Comparison of ENCODE assay signal across 8 cellular contexts in genomic region chr11:62830904-62831519, GRCh38. TPM values are rescaled to one million over a fixed set of nuclear protein-coding genes. Genes with fewer than 3 reads are reported as not detected.
DNase-seq lines count a peak whose midpoint lies in the region; ATAC-seq and TF ChIP-seq lines count a peak whose summit lies in the region.

No MANE protein-coding gene starts in this region.

- ATAC-seq in Panc1 (no peak), HG03521 (IDR thresholded peaks at IDR 0.05; ENCODE audit: unreplicated experiment) (no peak)

- H3K9me3 Mint-ChIP-seq in activated naive CD4-positive, alpha-beta T cell treated with anti-CD3 and anti-CD28 coated beads for 36 hours = no peaks in the 10 kb centered on the region

- H4K20me1 ChIP-seq in osteoblast (ENCODE audit: insufficient read depth, low read length) = peaks cover 28% of the 10 kb centered on the region

- H3K27ac ChIP-seq in Panc1 (ENCODE audit: low read length) (peak overlapping the region; percentile 91; the same call in 1 of the 2 replicates), epithelial cell of prostate (peak overlapping the region; percentile 83), osteoblast (ENCODE audit: low read depth, low read length) (peak overlapping the region; percentile 97)

- intact Hi-C loops in activated naive CD4-positive, alpha-beta T cell treated with anti-CD3 and anti-CD28 coated beads for 36 hours (cut with micrococcal nuclease) = loop anchor here (1.0 kb wide), 4 partner anchors 8 to 104 kb away; partner anchors contain the start of genes HNRNPUL2, TMEM179B, TMEM223 and WDR74
- intact Hi-C loops in Panc1 (cut with micrococcal nuclease; ENCODE audit: unreplicated experiment) = no loop called here

- in situ Hi-C loops in Panc1 (cut with HindIII; ENCODE audit: low pct_unique_long_range_greater_than_20kb, low sequenced_read_pairs) = no loop called here

- H3K36me3 ChIP-seq in Panc1 (ENCODE audit: control insufficient read depth, insufficient read depth, low read length) (peaks cover 6% of the 10 kb centered on the region), osteoblast (ENCODE audit: insufficient read depth, low read length) (peaks cover 57% of the 10 kb centered on the region)

- H3K27me3 Mint-ChIP-seq in activated naive CD4-positive, alpha-beta T cell treated with anti-CD3 and anti-CD28 coated beads for 36 hours (ENCODE audit: low read depth) = no peaks in the 10 kb centered on the region

- H3K4me1 ChIP-seq in Panc1 (ENCODE audit: control insufficient read depth, insufficient read depth, low read length) (peaks cover 18% of the 10 kb centered on the region), osteoblast (ENCODE audit: insufficient read depth, low read length) (peaks cover 14% of the 10 kb centered on the region)

- H3K27me3 ChIP-seq in Panc1 (ENCODE audit: control insufficient read depth, insufficient read depth, low read length) = no peaks in the 10 kb centered on the region
- H3K27me3 ChIP-seq in osteoblast (ENCODE audit: insufficient read depth, low read length) = no peaks in the 10 kb centered on the region

- peak overlapping the region; percentile 70 for H2AFZ ChIP-seq in osteoblast (ENCODE audit: low read length)

- CTCF ChIA-PET in activated naive CD4-positive, alpha-beta T cell treated with anti-CD3 and anti-CD28 coated beads for 36 hours (lab: Charles Lee) = interaction anchor here (0.6 to 1.8 kb wide), 3 partner anchors 37 to 45 kb away, joined by 3 to 12 read pairs (median 5); no protein-coding TSS in a partner anchor
- CTCF ChIA-PET in Panc1 (lab: Charles Lee) = no interaction called here

- H3K4me2 ChIP-seq in osteoblast (ENCODE audit: insufficient read depth, low read length) = peak overlapping the region; percentile 97

- peaks cover 40% of the 10 kb centered on the region for H3K4me1 Mint-ChIP-seq in activated naive CD4-positive, alpha-beta T cell treated with anti-CD3 and anti-CD28 coated beads for 36 hours (ENCODE audit: low read depth)

- no peak for TF ChIP-seq CTCF in Panc1 (IDR thresholded peaks at IDR 0.05)
- no peak for TF ChIP-seq CTCF in osteoblast (IDR thresholded peaks at IDR 0.05; ENCODE audit: extremely low read depth, low read depth, low read length)

- peak overlapping the region; percentile 99 for H3K4me3 Mint-ChIP-seq in activated naive CD4-positive, alpha-beta T cell treated with anti-CD3 and anti-CD28 coated beads for 36 hours

- BruUV-seq in Panc1 (replicated peaks; lab: Mats Ljungman, UMichigan) = no TSS peak

- peaks cover 19% of the 10 kb centered on the region for H3K36me3 Mint-ChIP-seq in activated naive CD4-positive, alpha-beta T cell treated with anti-CD3 and anti-CD28 coated beads for 36 hours (ENCODE audit: low read depth)

- POLR2A ChIA-PET in Panc1 (lab: Charles Lee) = interaction anchor here (0.6 to 2.1 kb wide), 3 partner anchors 8 to 43 kb away, joined by 3 to 9 read pairs (median 8); no protein-coding TSS in a partner anchor

- H3K27ac Mint-ChIP-seq in activated naive CD4-positive, alpha-beta T cell treated with anti-CD3 and anti-CD28 coated beads for 36 hours = peak overlapping the region; percentile 100

- H3K4me3 ChIP-seq in Panc1 (ENCODE audit: low read depth in 2 of 2, low read length in 2 of 2) (peak overlapping the region; percentile 89 to 95), osteoblast (ENCODE audit: insufficient read depth, low read length) (peak overlapping the region; percentile 99)

- H3K79me2 ChIP-seq in osteoblast (ENCODE audit: insufficient read depth, low read length) = peaks cover 81% of the 10 kb centered on the region

- H3K9me3 ChIP-seq in Panc1 (ENCODE audit: control insufficient read depth, insufficient read depth, low read depth, low read length) (no peaks in the 10 kb centered on the region), osteoblast (ENCODE audit: low read depth, low read length) (no peaks in the 10 kb centered on the region)

- DNase-seq in activated naive CD4-positive, alpha-beta T cell treated with anti-CD3 and anti-CD28 coated beads for 36 hours = peak; percentile 23
- DNase-seq in activated naive CD4-positive, alpha-beta T cell treated with anti-CD3 and anti-CD28 coated beads, Interleukin-2, amount 50 U/mL, for 16 hours = no peak
- DNase-seq in Panc1 (ENCODE audit: low read depth, low spot score) (no peak), epithelial cell of prostate (ENCODE audit: low read depth, low spot score) (no peak), osteoblast (ENCODE audit: insufficient read length, low spot score, missing footprints) (peak; percentile 29), DMS153 treated with DMSO at 0.1 percent for 48 hours (lab: John Stamatoyannopoulos, UW; ENCODE audit: unreplicated experiment) (no peak), HT-29 (ENCODE audit: low spot score) (no peak)

RNA-seq across cellular contexts. Expression of gene STX5, which starts 0.8 kb away (rescaled TPM):
- total RNA-seq in activated naive CD4-positive, alpha-beta T cell treated with anti-CD3 and anti-CD28 coated beads for 36 hours = 10 to 100 TPM; 22.7 to 23.0 TPM
- total RNA-seq in Panc1 (2021; ENCODE audit: unreplicated experiment) (31.4 TPM), osteoblast (35.8 and 40.7 TPM in 2 replicates)
- polyA plus RNA-seq in Panc1 (2012; ENCODE audit: insufficient read length) = 41.2 TPM
- 64.6 and 80.6 TPM in 2 replicates for total RNA-seq in HT-29 (2014; rRNA removed; shearing (Covaris generic))

RNA-seq across cellular contexts. Expression of gene TEX54, which starts 1.6 kb away (rescaled TPM):
- not detected for total RNA-seq in activated naive CD4-positive, alpha-beta T cell treated with anti-CD3 and anti-CD28 coated beads for 36 hours
- not detected for total RNA-seq in Panc1 (2021; ENCODE audit: unreplicated experiment)
- not detected for polyA plus RNA-seq in Panc1 (2012; ENCODE audit: insufficient read length)
- total RNA-seq in osteoblast = not detected in 2 replicates
- total RNA-seq in HT-29 (2014; rRNA removed; shearing (Covaris generic)) = 0.61 TPM in 1 of 2 replicates, not detected in the other

RNA-seq across cellular contexts. Expression of gene WDR74, which starts 8.4 kb away (rescaled TPM):
- total RNA-seq in activated naive CD4-positive, alpha-beta T cell treated with anti-CD3 and anti-CD28 coated beads for 36 hours = 10 to 100 TPM; 74.4 to 78.7 TPM
- 62.9 TPM for total RNA-seq in Panc1 (2021; ENCODE audit: unreplicated experiment)
- 70.2 TPM for polyA plus RNA-seq in Panc1 (2012; ENCODE audit: insufficient read length)
- 31.2 and 34.0 TPM in 2 replicates for total RNA-seq in osteoblast
- total RNA-seq in HT-29 (2014; rRNA removed; shearing (Covaris generic)) = 183 and 191 TPM in 2 replicates

RNA-seq across cellular contexts. Expression of gene NXF1, which starts 25.8 kb away (rescaled TPM):
- 10 to 100 TPM; 44.6 to 46.0 TPM for total RNA-seq in activated naive CD4-positive, alpha-beta T cell treated with anti-CD3 and anti-CD28 coated beads for 36 hours
- 56.7 TPM for total RNA-seq in Panc1 (2021; ENCODE audit: unreplicated experiment)
- polyA plus RNA-seq in Panc1 (2012; ENCODE audit: insufficient read length) = 44.9 TPM
- total RNA-seq in osteoblast = 25.6 and 31.1 TPM in 2 replicates
- total RNA-seq in HT-29 (2014; rRNA removed; shearing (Covaris generic)) = 24.4 and 31.7 TPM in 2 replicates

RNA-seq across cellular contexts. Expression of gene TMEM223, which starts 39.2 kb away (rescaled TPM):
- total RNA-seq in activated naive CD4-positive, alpha-beta T cell treated with anti-CD3 and anti-CD28 coated beads for 36 hours = 1 to 10 TPM; 7.0 to 7.7 TPM
- total RNA-seq in Panc1 (2021; ENCODE audit: unreplicated experiment) (20.1 TPM), osteoblast (9.0 and 11.5 TPM in 2 replicates)
- polyA plus RNA-seq in Panc1 (2012; ENCODE audit: insufficient read length) = 25.2 TPM
- total RNA-seq in HT-29 (2014; rRNA removed; shearing (Covaris generic)) = 77.3 and 79.3 TPM in 2 replicates

Comparison
In these comparisons a context has a peak if more than half of its experiments do, and no peak if none do; other contexts are left out.
1. DNase-seq: peak in activated naive CD4-positive, alpha-beta T cell treated with anti-CD3 and anti-CD28 coated beads for 36 hours (single experiment) and osteoblast (single experiment); none in activated naive CD4-positive, alpha-beta T cell treated with anti-CD3 and anti-CD28 coated beads, Interleukin-2, amount 50 U/mL, for 16 hours (single experiment), Panc1 (single experiment), epithelial cell of prostate (single experiment), DMS153 treated with DMSO at 0.1 percent for 48 hours (single experiment) and HT-29 (single experiment).
2. Peak in every context shown above with its lines, with median percentiles within 50 percentile points of each other: H3K27ac ChIP-seq.